Comparison of ENCODE assay signal across 8 cellular contexts in genomic region chr2:45643543-45644542, GRCh38. TPM values are rescaled to one million over a fixed set of nuclear protein-coding genes. Genes with fewer than 3 reads are reported as not detected.
DNase-seq lines count a peak whose midpoint lies in the region; ATAC-seq, FAIRE-seq and TF ChIP-seq lines count a peak whose summit lies in the region.

No MANE protein-coding gene starts in this region.

- DNase-seq in A549 (ENCODE audit: low read depth in 1 of 2, low spot score in 1 of 2) (peak; percentile 61 to 90), GM13977 (ENCODE audit: low spot score) (peak; percentile 90), NCI-H774 (lab: John Stamatoyannopoulos, UW) (peak; percentile 31), activated T-cell treated with anti-CD3 and anti-CD28 coated beads for 48 hours (ENCODE audit: low read depth) (peak; percentile 77)

- no peaks in the 10 kb centered on the region for H3K27me3 ChIP-seq in muscle layer of duodenum (ENCODE audit: low read depth, low read length)

- H3K4me2 ChIP-seq in A549 = peak overlapping the region; percentile 96

- POLR2A ChIA-PET in A549 (lab: Yijun Ruan, JAX) = interaction anchor here (1.1 kb wide), 1 partner anchor 292 kb away, joined by 5 read pairs; no protein-coding TSS in a partner anchor

- CTCF ChIA-PET in A549 (lab: Yijun Ruan, JAX) = interaction anchor here (0.6 to 4.8 kb wide), 42 partner anchors 9 to 815 kb away, joined by 3 to 76 read pairs (median 4); no protein-coding TSS in a partner anchor

- H3K9me3 ChIP-seq in A549 (no peaks in the 10 kb centered on the region), muscle layer of duodenum (ENCODE audit: control insufficient read depth in 1 of 2, low read length in 2 of 2) (no peaks in the 10 kb centered on the region)

- 19% methylated on average over 30 of the region's 49 CpGs for WGBS in A549 (ENCODE audit: missing lambda C conversion rate)

- ATAC-seq in A549 (peak; percentile 94 to 99), HG03139 (IDR thresholded peaks at IDR 0.05; ENCODE audit: unreplicated experiment) (peak; percentile 59), esophagus mucosa (peak; percentile 94)
- peak; percentile 95 for ATAC-seq in stimulated activated memory B cell treated with anti-CD40 and anti-IgM and Interleukin-4, amounts not matched to agents 10 μg/mL and 1 μg/mL and 100 μg/mL, for 72 hours

- H3K36me3 Mint-ChIP-seq in stimulated activated memory B cell treated with anti-CD40 and anti-IgM and Interleukin-4, amounts not matched to agents 10 μg/mL and 1 μg/mL and 100 μg/mL, for 72 hours = no peaks in the 10 kb centered on the region

- FAIRE-seq in A549 (lab: Jason Lieb, UNC) = no peak

- peak; percentile 94 to 100 for TF ChIP-seq RAD21 in A549 (conservative IDR thresholded peaks at IDR 0.05 in 1 of 2, IDR thresholded peaks at IDR 0.05 in 1 of 2)

- H3K4me1 ChIP-seq in A549 (peaks cover 15% of the 10 kb centered on the region), muscle layer of duodenum (ENCODE audit: control insufficient read depth in 1 of 2, insufficient read depth in 2 of 2, low read length in 2 of 2) (peaks cover 3 to 21% of the 10 kb centered on the region in 2 donors)

- peak; percentile 99 for TF ChIP-seq CTCF in A549 (IDR thresholded peaks at IDR 0.05)
- peak; percentile 97 for TF ChIP-seq CTCF in GM13977 (IDR thresholded peaks at IDR 0.05; ENCODE audit: extremely low read depth, insufficient read depth, missing control alignments)

- H3K36me3 ChIP-seq in muscle layer of duodenum (ENCODE audit: control insufficient read depth in 1 of 2, insufficient read depth in 2 of 2, low read length in 2 of 2) = no peaks in the 10 kb centered on the region

- H3K9me3 Mint-ChIP-seq in stimulated activated memory B cell treated with anti-CD40 and anti-IgM and Interleukin-4, amounts not matched to agents 10 μg/mL and 1 μg/mL and 100 μg/mL, for 72 hours = no peaks in the 10 kb centered on the region

- H3K4me1 Mint-ChIP-seq in stimulated activated memory B cell treated with anti-CD40 and anti-IgM and Interleukin-4, amounts not matched to agents 10 μg/mL and 1 μg/mL and 100 μg/mL, for 72 hours = peaks cover 19% of the 10 kb centered on the region

- peak overlapping the region; percentile 86 for H3K27ac Mint-ChIP-seq in stimulated activated memory B cell treated with anti-CD40 and anti-IgM and Interleukin-4, amounts not matched to agents 10 μg/mL and 1 μg/mL and 100 μg/mL, for 72 hours

- in situ Hi-C loops in GM13977 (cut with MboI; ENCODE audit: low pct_unique_long_range_greater_than_20kb, low sequenced_read_pairs, unreplicated experiment) = loop anchor here (10.0 kb wide), 1 partner anchor 291 kb away; no protein-coding TSS in a partner anchor

- peaks cover 31% of the 10 kb centered on the region for H3K27me3 Mint-ChIP-seq in stimulated activated memory B cell treated with anti-CD40 and anti-IgM and Interleukin-4, amounts not matched to agents 10 μg/mL and 1 μg/mL and 100 μg/mL, for 72 hours

- H3K4me3 ChIP-seq in A549 (peak overlapping the region; percentile 63), muscle layer of duodenum (ENCODE audit: low read depth in 1 of 2, low read length in 2 of 2) (peak overlapping the region; percentile 64)

- TF ChIP-seq POLR2A in A549 (IDR thresholded peaks at IDR 0.05; ENCODE audit: low read length) = no peak

- H3K27ac ChIP-seq in A549 (peak overlapping the region; percentile 89 to 93), muscle layer of duodenum (ENCODE audit: low read length) (no peak overlapping the region)

- TF ChIP-seq EP300 in A549 (IDR thresholded peaks at IDR 0.05) = no peak

- peak overlapping the region; percentile 79 for H3K4me3 Mint-ChIP-seq in stimulated activated memory B cell treated with anti-CD40 and anti-IgM and Interleukin-4, amounts not matched to agents 10 μg/mL and 1 μg/mL and 100 μg/mL, for 72 hours

TF ChIP-seq in A549, 52 proteins besides CTCF, POLR2A, EP300 and RAD21:
- TF ChIP-seq SMC3 (IDR thresholded peaks at IDR 0.05) (peak; percentile 99), FOSL2 (IDR thresholded peaks at IDR 0.05) (no peak), FOSL2 (CRISPR knock-in tag; IDR thresholded peaks at IDR 0.05) (peak; percentile 72), RNF2 (IDR thresholded peaks at IDR 0.05; ENCODE audit: borderline replicate concordance, low read depth) (0 out of 2 replicates have a peak, but pooled peaks have one; percentile 63), JUN (IDR thresholded peaks at IDR 0.05) (no peak)

RNA-seq across cellular contexts. Expression of gene PRKCE, which starts 7.6 kb away (rescaled TPM):
- polyA plus RNA-seq in A549 (2011; rRNA removed) = 12.0 and 14.3 TPM in 2 replicates
- 9.0 and 11.6 TPM in 2 replicates for polyA plus RNA-seq in A549 (2012; cell fraction: cytosol; rRNA removed)
- 8.6 and 9.4 TPM in 2 replicates for polyA plus RNA-seq in A549 (2012; cell fraction: nucleus; rRNA removed)
- 11.5 to 12.3 TPM (median 11.5 TPM) in 3 replicates for polyA plus RNA-seq in A549 (2017; fragmentation: RNase III; extraction: RNeasy Plus Mini Kit Qiagen cat#74134 plus additional on column Dnase treatment)
- 31.4 and 34.8 TPM in 2 replicates for polyA minus RNA-seq in A549 (2011; rRNA and poly(A)+ RNA removed)
- 13.1 TPM for total RNA-seq in esophagus mucosa

RNA-seq across cellular contexts. Expression of gene SRBD1, which starts 32.8 kb away (rescaled TPM):
- 10.6 and 13.7 TPM in 2 replicates for polyA plus RNA-seq in A549 (2011; rRNA removed)
- polyA plus RNA-seq in A549 (2012; cell fraction: cytosol; rRNA removed) = 2.8 and 2.9 TPM in 2 replicates
- polyA plus RNA-seq in A549 (2012; cell fraction: nucleus; rRNA removed) = 1.8 and 3.0 TPM in 2 replicates
- 11.0 to 12.0 TPM (median 11.3 TPM) in 3 replicates for polyA plus RNA-seq in A549 (2017; fragmentation: RNase III; extraction: RNeasy Plus Mini Kit Qiagen cat#74134 plus additional on column Dnase treatment)
- 27.6 and 28.6 TPM in 2 replicates for polyA minus RNA-seq in A549 (2011; rRNA and poly(A)+ RNA removed)
- 9.2 TPM for total RNA-seq in esophagus mucosa

Comparison
In these comparisons a context has a peak if more than half of its experiments do, and no peak if none do; other contexts are left out.
1. DNase-seq: peak in every context shown above with its lines; median percentile 90 in GM13977; 77 in activated T-cell treated with anti-CD3 and anti-CD28 coated beads for 48 hours; 76 in A549; 31 in NCI-H774.